Comparison of ENCODE assay signal across 11 cellular contexts in genomic region chr4:890036-890695, GRCh38.
"Had no signal": no experiment of that assay in that cellular context is flagged by ENCODE, and none has a peak within 500 bp of the region (broad histone marks: within the 10 kb centered on the region; RNA-seq: fewer than 3 reads in every experiment).

No MANE protein-coding gene starts in this region.

- H3K4me1 ChIP-seq: HAP-1 had no signal

- H3K4me2 ChIP-seq: GM23338 had no signal

- H3K4me3 Mint-ChIP-seq: GM23338, H9, HFFc6 had no signal

- DNase-seq: GM23248, GOT3, H7, H9, HCEC 1CT, HFFc6 had no signal

- H3K9me3 ChIP-seq: HAP-1 had no signal

- H3K9me3 Mint-ChIP-seq: HFFc6 had no signal

- H3K27ac ChIP-seq: GM23248 had no signal

- H3K4me3 ChIP-seq: GM23248, GM23338, HAP-1 had no signal

- FAIRE-seq: H1, H54 had no signal

- H3K27ac Mint-ChIP-seq: GM23338, HFFc6 had no signal

- H2AFZ ChIP-seq: GM23248, GM23338 had no signal

- ATAC-seq: GM23338, HCT116 had no signal

- H3K4me1 Mint-ChIP-seq: GM23338, H9 had no signal

- H3K9ac ChIP-seq: GM23248 had no signal
